9 cellular contexts compared by ENCODE assay signal in the genomic region with DNA sequence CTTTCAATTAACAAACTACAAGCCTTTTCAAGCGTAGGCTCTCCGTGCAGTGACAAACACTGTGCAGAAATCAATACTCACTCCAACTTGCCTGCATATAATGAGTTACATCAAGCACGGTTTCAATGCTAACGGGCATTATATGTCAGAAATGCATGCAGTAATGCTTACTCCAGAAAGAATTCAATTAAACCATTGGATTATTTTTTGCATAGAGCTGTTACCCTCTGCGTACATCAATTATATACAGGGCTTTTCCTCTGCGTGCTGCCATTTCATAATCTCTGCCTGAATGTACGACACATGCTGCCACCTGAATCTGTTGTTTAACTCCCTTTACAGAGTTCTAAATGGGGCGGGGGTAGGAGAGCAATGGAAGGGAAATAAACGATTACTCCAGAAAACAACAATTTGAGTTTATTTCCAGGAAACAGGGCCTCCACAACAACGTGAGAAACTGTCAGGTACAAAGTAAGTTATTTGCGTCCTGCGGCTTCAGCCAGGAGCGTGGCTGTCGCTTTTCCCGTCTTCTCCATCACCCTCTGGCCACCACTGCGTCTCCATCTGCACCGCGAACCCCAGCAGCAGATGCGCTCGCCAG. TPM values are rescaled to one million over a fixed set of nuclear protein-coding genes. Genes with fewer than 3 reads are reported as not detected.
DNase-seq lines count a peak whose midpoint lies in the region.
"Had no signal": no experiment of that assay in that cellular context is flagged by ENCODE, and none has a peak within 500 bp of the region (broad histone marks: within the 10 kb centered on the region; RNA-seq: fewer than 3 reads in every experiment).

No MANE protein-coding gene starts in this region.

- H3K4me3 Mint-ChIP-seq in activated naive CD8-positive, alpha-beta T cell treated with anti-CD3 and anti-CD28 coated beads for 36 hours, result peak overlapping the region; percentile 94

- H3K9me3 Mint-ChIP-seq in activated naive CD8-positive, alpha-beta T cell treated with anti-CD3 and anti-CD28 coated beads for 36 hours, result no peaks in the 10 kb centered on the region

- H3K27ac ChIP-seq in iPS-20b (ENCODE audit: low read length) (no peak overlapping the region), subcutaneous abdominal adipose tissue (ENCODE audit: low read depth, low read length) (peak overlapping the region; percentile 92)

- DNase-seq in NCI-H82 (lab: John Stamatoyannopoulos, UW) (peak; percentile 18), NCI-H82 treated with DMSO at 0.1 percent for 48 hours (lab: John Stamatoyannopoulos, UW; ENCODE audit: unreplicated experiment) (no peak), AG08395 (ENCODE audit: low spot score) (no peak), iPS-NIHi7 (ENCODE audit: extremely low spot score) (no peak), SKM-1 treated with dmso at 0.1 percent for 144 hours (lab: John Stamatoyannopoulos, UW; ENCODE audit: unreplicated experiment) (no peak)
- no peak for DNase-seq in activated naive CD8-positive, alpha-beta T cell treated with anti-CD3 and anti-CD28 coated beads for 36 hours
- DNase-seq: DND-41 had no signal

- peaks cover 18% of the 10 kb centered on the region for H3K4me1 Mint-ChIP-seq in activated naive CD8-positive, alpha-beta T cell treated with anti-CD3 and anti-CD28 coated beads for 36 hours

- H3K36me3 ChIP-seq in iPS-20b (ENCODE audit: insufficient read depth, low read depth, low read length) (no peaks in the 10 kb centered on the region), subcutaneous abdominal adipose tissue (ENCODE audit: control insufficient read depth in 5 of 5, insufficient read depth in 5 of 5, low read length in 5 of 5) (no peaks in the 10 kb centered on the region)

- H3K4me1 ChIP-seq in iPS-20b (ENCODE audit: insufficient read depth, low read length) (peaks cover 5% of the 10 kb centered on the region; the same call in 1 of the 2 replicates), subcutaneous abdominal adipose tissue (ENCODE audit: control insufficient read depth in 5 of 5, insufficient read depth in 5 of 5, low read length in 5 of 5) (peaks cover 0 to 26% (median 17%) of the 10 kb centered on the region in 5 donors)

- H3K36me3 Mint-ChIP-seq in activated naive CD8-positive, alpha-beta T cell treated with anti-CD3 and anti-CD28 coated beads for 36 hours, result no peaks in the 10 kb centered on the region

- peaks cover 13% of the 10 kb centered on the region; the same call in 1 of the 2 replicates for H3K27me3 ChIP-seq in iPS-20b (ENCODE audit: insufficient read depth, low read length)
- H3K27me3 ChIP-seq in subcutaneous abdominal adipose tissue (ENCODE audit: control insufficient read depth in 5 of 5, insufficient read depth in 4 of 5, low read length in 5 of 5), result no peaks in the 10 kb centered on the region

- H3K9ac ChIP-seq in iPS-20b (ENCODE audit: low read depth, low read length) (peak overlapping the region; percentile 95; the same call in 1 of the 2 replicates), subcutaneous abdominal adipose tissue (ENCODE audit: low read length in 5 of 5) (peak overlapping the region in 3 of 5 donors; percentile 79 to 98 (median 86))

- H3K27ac Mint-ChIP-seq in activated naive CD8-positive, alpha-beta T cell treated with anti-CD3 and anti-CD28 coated beads for 36 hours, result peak overlapping the region; percentile 64

- no peaks in the 10 kb centered on the region for H3K9me3 ChIP-seq in iPS-20b (ENCODE audit: insufficient read depth, low read depth, low read length)
- H3K9me3 ChIP-seq in subcutaneous abdominal adipose tissue (ENCODE audit: control insufficient read depth in 5 of 5, low read length in 5 of 5), result no peaks in the 10 kb centered on the region

- peak overlapping the region; percentile 75 for H3K4me3 ChIP-seq in iPS-20b (ENCODE audit: low read length)
- H3K4me3 ChIP-seq in subcutaneous abdominal adipose tissue (ENCODE audit: low read depth in 1 of 5, low read length in 5 of 5), result peak overlapping the region; percentile 77 to 95 (median 84)

- peaks cover 57% of the 10 kb centered on the region for H3K27me3 Mint-ChIP-seq in activated naive CD8-positive, alpha-beta T cell treated with anti-CD3 and anti-CD28 coated beads for 36 hours

RNA-seq across cellular contexts. Expression of a gene that starts 1.8 kb away (rescaled TPM):
- 10 to 100 TPM; 13.4 to 18.0 TPM for total RNA-seq in activated naive CD8-positive, alpha-beta T cell treated with anti-CD3 and anti-CD28 coated beads for 36 hours
